Comparison of ENCODE assay signal across 16 cellular contexts in the genomic region with DNA sequence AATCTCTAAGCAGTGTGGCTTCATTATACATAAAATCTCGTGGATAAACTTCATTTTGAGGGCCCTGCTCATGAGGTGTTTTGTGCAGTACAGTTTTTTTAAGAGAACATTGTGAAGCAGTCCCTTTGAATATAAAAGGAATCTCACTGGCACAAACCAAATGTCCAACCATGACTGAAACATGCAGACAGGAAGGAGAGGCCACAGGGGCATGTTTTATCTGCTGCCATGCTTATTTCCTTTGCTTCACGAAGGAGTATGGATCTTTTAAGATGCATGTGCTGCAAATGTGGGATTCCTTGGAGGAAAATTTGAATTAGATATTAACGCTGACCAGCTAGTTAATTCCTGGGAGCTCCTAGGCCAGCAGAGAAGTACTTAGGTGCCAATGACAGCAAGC.
"Had no signal": no experiment of that assay in that cellular context is flagged by ENCODE, and none has a peak within 500 bp of the region (broad histone marks: within the 10 kb centered on the region; RNA-seq: fewer than 3 reads in every experiment).

No MANE protein-coding gene starts in this region.

- H3K27me3 ChIP-seq: gastrocnemius medialis, upper lobe of left lung had no signal

- H3K27me3 Mint-ChIP-seq: activated CD4-positive, alpha-beta T cell treated with anti-CD3 and anti-CD28 coated beads, Interleukin-2, amount 10 ng/mL, durations not matched to agents 7 days and 5 days; activated naive CD4-positive, alpha-beta T cell treated with anti-CD3 and anti-CD28 coated beads, Interleukin-2, amount 50 U/mL, for 24 hours; stimulated activated naive CD8-positive, alpha-beta T cell treated with anti-CD3 and anti-CD28 coated beads, Interleukin-15, amount 100 ng/mL, for 72 hours had no signal

- H3K9me3 Mint-ChIP-seq: activated CD4-positive, alpha-beta T cell treated with anti-CD3 and anti-CD28 coated beads, Interleukin-2, amount 10 ng/mL, durations not matched to agents 7 days and 5 days; activated naive CD4-positive, alpha-beta T cell treated with anti-CD3 and anti-CD28 coated beads, Interleukin-2, amount 50 U/mL, for 24 hours; endodermal cell; nephron progenitor cell; stimulated activated naive CD8-positive, alpha-beta T cell treated with anti-CD3 and anti-CD28 coated beads, Interleukin-15, amount 100 ng/mL, for 72 hours had no signal

- H3K4me3 Mint-ChIP-seq: activated CD4-positive, alpha-beta T cell treated with anti-CD3 and anti-CD28 coated beads, Interleukin-2, amount 10 ng/mL, durations not matched to agents 7 days and 5 days; activated CD8-positive, alpha-beta T cell treated with anti-CD3 and anti-CD28 coated beads, Interleukin-2, amount 10 ng/mL, durations not matched to agents 7 days and 5 days; activated naive CD4-positive, alpha-beta T cell treated with anti-CD3 and anti-CD28 coated beads, Interleukin-2, amount 50 U/mL, for 24 hours; endodermal cell; nephron progenitor cell; stimulated activated naive CD8-positive, alpha-beta T cell treated with anti-CD3 and anti-CD28 coated beads, Interleukin-15, amount 100 ng/mL, for 72 hours had no signal

- H3K36me3 ChIP-seq: cardiac muscle cell, gastrocnemius medialis, lower lobe of right lung, upper lobe of left lung had no signal

- H3K4me1 Mint-ChIP-seq: activated CD4-positive, alpha-beta T cell treated with anti-CD3 and anti-CD28 coated beads, Interleukin-2, amount 10 ng/mL, durations not matched to agents 7 days and 5 days; activated naive CD4-positive, alpha-beta T cell treated with anti-CD3 and anti-CD28 coated beads, Interleukin-2, amount 50 U/mL, for 24 hours; endodermal cell; nephron progenitor cell; stimulated activated naive CD8-positive, alpha-beta T cell treated with anti-CD3 and anti-CD28 coated beads, Interleukin-15, amount 100 ng/mL, for 72 hours had no signal

- H3K36me3 Mint-ChIP-seq: activated naive CD4-positive, alpha-beta T cell treated with anti-CD3 and anti-CD28 coated beads, Interleukin-2, amount 50 U/mL, for 24 hours had no signal

- H3K9me3 ChIP-seq: gastrocnemius medialis, lower lobe of right lung, upper lobe of left lung had no signal

- ATAC-seq: activated CD8-positive, alpha-beta T cell treated with anti-CD3 and anti-CD28 coated beads, Interleukin-2, amount 10 ng/mL, durations not matched to agents 7 days and 5 days; gastrocnemius medialis; lower lobe of right lung; stimulated activated naive CD8-positive, alpha-beta T cell treated with anti-CD3 and anti-CD28 coated beads, Interleukin-15, amount 100 ng/mL, for 72 hours had no signal

- H3K27ac ChIP-seq: cardiac muscle cell, gastrocnemius medialis, lower lobe of right lung, upper lobe of left lung had no signal

- H3K4me3 ChIP-seq: cardiac muscle cell, gastrocnemius medialis, lower lobe of right lung, upper lobe of left lung had no signal

- H3K4me1 ChIP-seq: gastrocnemius medialis, lower lobe of right lung, upper lobe of left lung had no signal

- DNase-seq: activated CD4-positive, alpha-beta T cell treated with anti-CD3 and anti-CD28 coated beads, Interleukin-2, amount 10 ng/mL, durations not matched to agents 7 days and 5 days; activated CD8-positive, alpha-beta memory T cell treated with anti-CD3 and anti-CD28 coated beads, Interleukin-2, amount 50 U/mL, for 4 hours; activated CD8-positive, alpha-beta T cell treated with anti-CD3 and anti-CD28 coated beads, Interleukin-2, amount 10 ng/mL, durations not matched to agents 7 days and 5 days; activated effector memory CD4-positive, alpha-beta T cell treated with Interleukin-2 at 50 U/mL for 16 hours; activated T-cell treated with anti-CD3 and anti-CD28 coated beads, Interleukin-2, amount 50 U/mL, for 48 hours; endodermal cell; gastrocnemius medialis; lower lobe of right lung; nephron progenitor cell; nucleus accumbens; stimulated activated naive CD8-positive, alpha-beta T cell treated with anti-CD3 and anti-CD28 coated beads, Interleukin-15, amount 100 ng/mL, for 72 hours; T-helper 1 cell; T-helper 9 cell; upper lobe of left lung had no signal

- H3K27ac Mint-ChIP-seq: activated CD4-positive, alpha-beta T cell treated with anti-CD3 and anti-CD28 coated beads, Interleukin-2, amount 10 ng/mL, durations not matched to agents 7 days and 5 days; activated CD8-positive, alpha-beta T cell treated with anti-CD3 and anti-CD28 coated beads, Interleukin-2, amount 10 ng/mL, durations not matched to agents 7 days and 5 days; activated naive CD4-positive, alpha-beta T cell treated with anti-CD3 and anti-CD28 coated beads, Interleukin-2, amount 50 U/mL, for 24 hours; endodermal cell; nephron progenitor cell; stimulated activated naive CD8-positive, alpha-beta T cell treated with anti-CD3 and anti-CD28 coated beads, Interleukin-15, amount 100 ng/mL, for 72 hours had no signal
